Comparison of ENCODE assay signal across 20 cellular contexts in the genomic region with DNA sequence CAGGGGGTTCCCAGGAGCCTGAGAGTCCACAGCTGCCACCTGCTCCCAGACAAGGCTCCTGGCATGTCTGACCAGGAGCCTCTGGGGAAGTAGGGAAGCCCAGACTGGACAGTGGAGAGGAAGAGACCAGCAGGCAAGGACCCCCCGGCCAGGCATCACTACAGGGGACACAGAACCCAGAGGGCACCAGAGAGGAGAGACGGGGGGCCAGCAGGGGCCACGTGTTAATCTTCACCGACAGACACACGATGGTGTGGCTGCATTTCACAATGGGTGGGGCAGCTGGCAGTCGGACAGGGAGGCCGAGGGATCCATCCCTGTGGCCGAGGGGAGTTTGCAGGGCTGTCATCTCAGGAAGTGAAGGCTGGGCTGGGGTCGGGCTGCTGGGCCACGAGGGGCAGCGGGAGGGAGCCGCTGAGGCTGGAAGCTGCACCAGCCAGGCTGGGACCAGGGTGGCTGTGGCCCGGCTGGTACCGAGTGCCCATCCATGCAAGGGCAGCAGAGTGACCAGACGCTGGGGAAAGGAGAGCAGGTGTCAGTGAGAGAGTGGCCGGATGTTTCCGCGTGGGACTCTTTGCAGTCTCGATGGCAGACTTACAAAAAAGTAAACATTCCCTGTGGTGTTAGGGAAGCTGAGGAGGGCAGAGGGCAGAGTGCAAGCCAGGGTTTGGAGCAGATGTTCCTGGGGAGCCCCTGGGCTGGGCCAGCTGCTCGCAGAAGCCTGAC. TPM values are rescaled to one million over a fixed set of nuclear protein-coding genes. Genes with fewer than 3 reads are reported as not detected.
DNase-seq lines count a peak whose midpoint lies in the region; ATAC-seq and TF ChIP-seq lines count a peak whose summit lies in the region.
"Had no signal": no experiment of that assay in that cellular context is flagged by ENCODE, and none has a peak within 500 bp of the region (broad histone marks: within the 10 kb centered on the region; RNA-seq: fewer than 3 reads in every experiment).

No MANE protein-coding gene starts in this region.

- H3K27ac Mint-ChIP-seq in glutamatergic neuron (ENCODE audit: unreplicated experiment), result peak overlapping the region; percentile 76
- H3K27ac Mint-ChIP-seq: activated naive CD4-positive, alpha-beta T cell treated with anti-CD3 and anti-CD28 coated beads, Interleukin-2, amount 50 U/mL, for 24 hours; stimulated activated naive CD8-positive, alpha-beta T cell treated with anti-CD3 and anti-CD28 coated beads, Interleukin-15, Interleukin-2, amounts not matched to agents 100 ng/mL and 50 ng/mL, for 24 hours; T-helper 2 cell treated with Interferon-gamma antibody and Interleukin-4, amounts not matched to agents 5 μg/mL and 100 μg/mL, for 36 hours had no signal

- intact Hi-C loops in posterior vena cava (cut with DNase I), result no loop called here

- H3K27me3 Mint-ChIP-seq in glutamatergic neuron (ENCODE audit: unreplicated experiment), result peaks cover 15% of the 10 kb centered on the region
- H3K27me3 Mint-ChIP-seq: activated naive CD4-positive, alpha-beta T cell treated with anti-CD3 and anti-CD28 coated beads, Interleukin-2, amount 50 U/mL, for 24 hours; stimulated activated naive CD8-positive, alpha-beta T cell treated with anti-CD3 and anti-CD28 coated beads, Interleukin-15, Interleukin-2, amounts not matched to agents 100 ng/mL and 50 ng/mL, for 24 hours had no signal

- ATAC-seq in GM19463 (IDR thresholded peaks at IDR 0.05; ENCODE audit: unreplicated experiment) (no peak), GM21825 (IDR thresholded peaks at IDR 0.05; ENCODE audit: unreplicated experiment) (no peak)

- peak overlapping the region; percentile 67 for H3K4me3 Mint-ChIP-seq in glutamatergic neuron (ENCODE audit: unreplicated experiment)
- H3K4me3 Mint-ChIP-seq: activated naive CD4-positive, alpha-beta T cell treated with anti-CD3 and anti-CD28 coated beads, Interleukin-2, amount 50 U/mL, for 24 hours; stimulated activated naive CD8-positive, alpha-beta T cell treated with anti-CD3 and anti-CD28 coated beads, Interleukin-15, Interleukin-2, amounts not matched to agents 100 ng/mL and 50 ng/mL, for 24 hours; T-helper 2 cell treated with Interferon-gamma antibody and Interleukin-4, amounts not matched to agents 5 μg/mL and 100 μg/mL, for 36 hours had no signal

- no peaks in the 10 kb centered on the region for H3K36me3 ChIP-seq in H7 (replicated peaks; ENCODE audit: control insufficient read depth, insufficient read depth, low read length)
- H3K36me3 ChIP-seq: MG63 had no signal

- no peaks in the 10 kb centered on the region for H3K27me3 ChIP-seq in H7 (ENCODE audit: control insufficient read depth, insufficient read depth, low read length)
- H3K27me3 ChIP-seq: MG63 had no signal

- no peak for TF ChIP-seq CTCF in glutamatergic neuron (IDR thresholded peaks at IDR 0.05; ENCODE audit: partially characterized antibody, unreplicated experiment)

- no peak overlapping the region for H3K4me3 ChIP-seq in H7 (ENCODE audit: insufficient read depth, low read depth, low read length)
- H3K4me3 ChIP-seq: MG63 had no signal

- peaks cover 18% of the 10 kb centered on the region for H3K4me1 Mint-ChIP-seq in glutamatergic neuron (ENCODE audit: low read depth, unreplicated experiment)
- H3K4me1 Mint-ChIP-seq: activated naive CD4-positive, alpha-beta T cell treated with anti-CD3 and anti-CD28 coated beads, Interleukin-2, amount 50 U/mL, for 24 hours had no signal

- DNase-seq in D341Med (ENCODE audit: low spot score) (peak; percentile 22), H7 (peak; percentile 64), glutamatergic neuron (no peak), posterior vena cava (ENCODE audit: low spot score) (peak; percentile 64), SIG-M5 treated with dmso at 0.1 percent for 504 hours (lab: John Stamatoyannopoulos, UW; ENCODE audit: unreplicated experiment) (no peak)
- DNase-seq: caudate nucleus, KBM-7, kidney glomerular epithelial cell, MG63, NCI-H1436, NCI-H526 treated with DMSO at 0.1 percent for 48 hours, nucleus accumbens, RPMI8226 had no signal

- peaks cover 29% of the 10 kb centered on the region for H3K9me3 Mint-ChIP-seq in glutamatergic neuron (ENCODE audit: unreplicated experiment)

- H3K36me3 Mint-ChIP-seq in glutamatergic neuron (ENCODE audit: unreplicated experiment), result peaks cover 11% of the 10 kb centered on the region
- H3K36me3 Mint-ChIP-seq: activated naive CD4-positive, alpha-beta T cell treated with anti-CD3 and anti-CD28 coated beads, Interleukin-2, amount 50 U/mL, for 24 hours had no signal

RNA-seq across cellular contexts. Expression of a gene that starts 4.7 kb away (rescaled TPM):
- total RNA-seq in H7 (2014; rRNA removed; shearing (Covaris generic)), result 12.1 and 12.7 TPM in 2 replicates
- total RNA-seq in glutamatergic neuron (ENCODE audit: unreplicated experiment) (2.3 TPM), posterior vena cava (1 to 10 TPM; 1.4 to 3.7 TPM)

RNA-seq across cellular contexts. Expression of a gene that starts 44.0 kb away (rescaled TPM):
- total RNA-seq in H7 (2014; rRNA removed; shearing (Covaris generic)), result 410 and 452 TPM in 2 replicates
- total RNA-seq in glutamatergic neuron (ENCODE audit: unreplicated experiment) (230 TPM), posterior vena cava (100 to 1,000 TPM; 180 to 237 TPM)

RNA-seq across cellular contexts. Expression of a gene that starts 44.3 kb away (rescaled TPM):
- total RNA-seq in H7 (2014; rRNA removed; shearing (Covaris generic)), result 12.6 and 18.2 TPM in 2 replicates
- total RNA-seq in glutamatergic neuron (ENCODE audit: unreplicated experiment) (13.6 TPM), posterior vena cava (10 to 100 TPM in 1 of 2 donors, 1 to 10 TPM in 1; 7.9 to 12.4 TPM)

RNA-seq across cellular contexts. Expression of a gene that starts 54.0 kb away (rescaled TPM):
- total RNA-seq in H7 (2014; rRNA removed; shearing (Covaris generic)), result 0.41 and 0.59 TPM in 2 replicates
- total RNA-seq in glutamatergic neuron (ENCODE audit: unreplicated experiment) (22.7 TPM), posterior vena cava (not detected)
- total RNA-seq: dermis microvascular lymphatic vessel endothelial cell, HT1080 had no signal

RNA-seq across cellular contexts. Expression of a gene that starts 58.9 kb away (rescaled TPM):
- 2.0 and 4.1 TPM in 2 replicates for total RNA-seq in H7 (2014; rRNA removed; shearing (Covaris generic))
- total RNA-seq in glutamatergic neuron (ENCODE audit: unreplicated experiment) (not detected), posterior vena cava (10 to 100 TPM in 1 of 2 donors, 1 to 10 TPM in 1; 9.3 to 10.4 TPM)
- total RNA-seq: HT1080 had no signal

Comparison
In these comparisons a context has a peak if more than half of its experiments do, and no peak if none do; other contexts are left out.
1. DNase-seq: peak in D341Med (single experiment), H7 (single experiment) and posterior vena cava (single experiment); none in glutamatergic neuron (single experiment) and SIG-M5 treated with dmso at 0.1 percent for 504 hours (single experiment).